ENCODE assay signal across 1 cellular context in the genomic region with DNA sequence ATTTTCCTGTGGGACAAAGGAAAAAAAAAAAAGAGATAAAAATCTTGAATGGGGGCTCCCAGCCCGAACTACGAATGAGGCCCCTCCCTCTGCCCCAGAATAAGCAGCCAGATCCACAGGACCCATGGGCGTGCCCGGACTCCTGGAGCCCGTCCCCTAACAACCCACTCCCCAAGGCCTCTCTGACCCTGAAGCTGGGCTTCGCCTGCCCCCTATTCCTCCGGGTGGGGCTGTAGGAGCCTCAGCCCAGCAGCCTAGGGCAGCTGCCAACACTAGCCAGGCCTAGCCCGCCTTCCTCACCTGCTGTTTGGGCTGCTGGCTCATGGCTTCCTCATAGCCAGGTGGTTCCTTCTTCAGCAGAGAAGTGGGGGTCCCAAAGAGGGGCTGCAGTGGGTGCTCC.
TF ChIP-seq lines count a peak whose summit lies in the region.

No MANE protein-coding gene starts in this region.

TF ChIP-seq in H1, 55 proteins besides CTCF, POLR2A, EP300 and RAD21:
- TF ChIP-seq BCL11A (IDR thresholded peaks at IDR 0.05; ENCODE audit: low read depth in 2 of 2, low read length in 2 of 2): no peak
- TF ChIP-seq NANOG (IDR thresholded peaks at IDR 0.05; ENCODE audit: insufficient read depth, low read depth, low read length, poor library complexity, severe bottlenecking): no peak
- TF ChIP-seq HDAC6 (IDR thresholded peaks at IDR 0.05; ENCODE audit: low read depth, low read length): no peak
- TF ChIP-seq POLR2AphosphoS5 (IDR thresholded peaks at IDR 0.05; ENCODE audit: low read depth, low read length): no peak
